24 cellular contexts compared by ENCODE assay signal in the genomic region with DNA sequence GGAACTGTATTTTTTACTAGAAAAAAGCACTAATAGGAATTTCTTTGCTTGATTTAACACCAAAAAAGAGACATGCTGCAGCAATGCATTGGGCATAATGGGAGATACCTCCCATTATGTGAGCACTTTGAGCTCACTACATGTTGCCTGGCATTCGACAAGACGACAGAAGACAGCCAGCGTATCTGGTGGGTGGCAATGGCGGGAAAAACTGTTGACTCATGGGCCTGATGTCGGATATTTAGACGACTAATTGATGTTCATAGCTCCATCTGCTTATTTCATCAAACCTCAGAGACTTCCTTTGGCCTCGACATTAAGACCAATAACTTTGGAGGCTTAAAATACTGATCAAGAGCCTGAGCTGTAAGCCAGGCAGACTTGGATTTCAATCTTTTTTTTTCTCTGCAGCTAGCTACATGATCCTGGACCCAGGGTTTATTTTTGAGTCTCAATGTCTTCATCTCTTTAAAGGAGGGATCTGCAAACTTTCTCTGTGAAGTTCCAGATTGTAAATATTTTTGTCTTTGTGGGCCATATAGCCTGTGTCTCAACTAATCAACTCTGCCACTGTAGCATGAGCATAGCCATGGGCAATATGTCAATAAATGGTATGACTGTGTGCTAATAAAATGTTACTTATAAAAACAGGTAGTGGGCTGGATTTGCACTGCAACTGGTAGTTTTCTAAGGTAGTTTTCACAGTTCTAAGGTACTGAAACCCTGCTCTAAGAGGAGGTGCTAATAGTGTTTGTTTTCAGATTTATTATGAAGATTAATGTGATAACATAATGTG.
A peak's percentile ranks its signal among the peaks of the same experiment; 100 is the strongest.
DNase-seq lines count a peak whose midpoint lies in the region; ATAC-seq and TF ChIP-seq lines count a peak whose summit lies in the region.
"Had no signal": no experiment of that assay in that cellular context is flagged by ENCODE, and none has a peak within 500 bp of the region (broad histone marks: within the 10 kb centered on the region; RNA-seq: fewer than 3 reads in every experiment).

No MANE protein-coding gene starts in this region.

- peak; percentile 61 for DNase-seq in Ammon's horn (ENCODE audit: low spot score)
- peak; percentile 52 for DNase-seq in PC-3
- peak; percentile 54 for DNase-seq in islet precursor cell
- DNase-seq in left ventricle myocardium superior, result no peak
- DNase-seq: AML-193; BE2C; C1 segment of cervical spinal cord; CD4-positive, alpha-beta memory T cell; CD4-positive, CD25-positive, alpha-beta regulatory T cell; CD8-positive, alpha-beta memory T cell; COR-L47; DMS 273 treated with DMSO at 0.1 percent for 48 hours; DMS153; DMS53; DMS79; DND-41; EL; GDM1 had no signal

- no peaks in the 10 kb centered on the region for H3K36me3 ChIP-seq in PC-3 (ENCODE audit: low read depth, low read length)
- H3K36me3 ChIP-seq: BE2C, BLaER1 had no signal

- H2AFZ ChIP-seq in PC-3 (ENCODE audit: low read length), result no peak overlapping the region

- ATAC-seq in PC-3 (peak; percentile 65), HG03432 (IDR thresholded peaks at IDR 0.05; ENCODE audit: unreplicated experiment) (no peak), GM21447 (IDR thresholded peaks at IDR 0.05; ENCODE audit: unreplicated experiment) (no peak), left ventricle myocardium superior (no peak)
- ATAC-seq: A549, GM12878 had no signal

- no peaks in the 10 kb centered on the region for H3K27me3 ChIP-seq in PC-3 (ENCODE audit: low read length)
- H3K27me3 ChIP-seq: BE2C, BLaER1 had no signal

- no peak overlapping the region; the same call in 1 of the 2 replicates for H3K4me2 ChIP-seq in PC-3 (ENCODE audit: low read length)
- H3K4me2 ChIP-seq: A549, BLaER1 had no signal

- no peaks in the 10 kb centered on the region for H3K79me2 ChIP-seq in PC-3 (ENCODE audit: low read length)

- no peaks in the 10 kb centered on the region for H3F3A ChIP-seq in PC-3 (ENCODE audit: low read length, unreplicated experiment)

- H3K9me2 ChIP-seq in PC-3 (replicated peaks; ENCODE audit: low read length), result no peaks in the 10 kb centered on the region

- no peaks in the 10 kb centered on the region for H3K9me3 ChIP-seq in PC-3 (ENCODE audit: low read length)
- H3K9me3 ChIP-seq: A549, BE2C, BLaER1 had no signal

- intact Hi-C loops in PC-3 (cut with micrococcal nuclease), result no loop called here
- intact Hi-C loops in left ventricle myocardium superior (cut with micrococcal nuclease), result no loop called here

- H3K4me1 ChIP-seq in PC-3 (ENCODE audit: insufficient read depth, low read length), result peaks cover 20% of the 10 kb centered on the region
- H3K4me1 ChIP-seq: A549, BE2C, BLaER1 had no signal

- CTCF ChIA-PET in PC-3 (lab: Charles Lee), result no interaction called here

- H3K4me3 ChIP-seq in PC-3 (ENCODE audit: low read length), result no peak overlapping the region
- H3K4me3 ChIP-seq: A549, BLaER1, GM12878 had no signal

- no peaks in the 10 kb centered on the region for H4K20me1 ChIP-seq in PC-3 (ENCODE audit: low read length)
- H4K20me1 ChIP-seq: BLaER1 had no signal

- TF ChIP-seq CTCF in PC-3 (conservative IDR thresholded peaks at IDR 0.05; ENCODE audit: low read depth, low read length), result no peak

- POLR2A ChIA-PET in PC-3 (lab: Charles Lee; ENCODE audit: unreplicated experiment), result interaction anchor here (0.7 kb wide), 1 partner anchor 480 kb away, joined by 3 read pairs; no protein-coding TSS in a partner anchor

- H3K27ac ChIP-seq in PC-3 (ENCODE audit: low read length), result no peak overlapping the region
- H3K27ac ChIP-seq: 22Rv1, A549, BLaER1 had no signal

- BruUV-seq in PC-3 (replicated peaks; lab: Mats Ljungman, UMichigan), result no TSS peak

- no peak overlapping the region for H3K9ac ChIP-seq in PC-3 (ENCODE audit: low read length)
- H3K9ac ChIP-seq: BLaER1 had no signal
